Comparison of ENCODE assay signal across 15 cellular contexts in the genomic region with DNA sequence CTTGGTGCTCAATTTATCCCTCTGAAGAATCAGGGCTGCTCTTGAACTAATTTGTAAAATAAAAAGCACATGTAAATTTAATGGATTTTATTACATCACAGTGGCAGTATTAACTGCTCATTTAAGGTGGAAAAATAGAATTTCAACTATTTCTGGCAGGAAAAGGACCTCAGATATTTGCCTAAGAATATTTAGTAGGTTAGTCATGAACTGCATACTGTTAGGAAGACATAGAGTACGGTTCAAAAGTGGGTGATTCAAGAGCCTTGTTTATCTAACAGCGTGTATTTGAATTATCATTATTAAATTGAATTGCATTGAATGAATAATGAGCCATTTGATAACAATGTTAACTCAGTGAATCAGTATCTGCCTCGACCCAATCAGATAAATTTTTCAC.
"Had no signal": no experiment of that assay in that cellular context is flagged by ENCODE, and none has a peak within 500 bp of the region (broad histone marks: within the 10 kb centered on the region; RNA-seq: fewer than 3 reads in every experiment).

No MANE protein-coding gene starts in this region.

- H3K4me1 Mint-ChIP-seq: activated CD4-positive, alpha-beta memory T cell treated with anti-CD3 and anti-CD28 coated beads, Interleukin-2, amount 10 ng/mL, durations not matched to agents 7 days and 5 days; activated naive CD8-positive, alpha-beta T cell treated with anti-CD3 and anti-CD28 coated beads, Interleukin-2, amount 10 ng/mL, durations not matched to agents 7 days and 5 days; central memory CD8-positive, alpha-beta T cell; neural progenitor cell had no signal

- H3K4me2 ChIP-seq: neural progenitor cell had no signal

- H3K4me3 Mint-ChIP-seq: activated CD4-positive, alpha-beta memory T cell treated with anti-CD3 and anti-CD28 coated beads, Interleukin-2, amount 10 ng/mL, durations not matched to agents 7 days and 5 days; activated naive CD8-positive, alpha-beta T cell treated with anti-CD3 and anti-CD28 coated beads, Interleukin-2, amount 10 ng/mL, durations not matched to agents 7 days and 5 days; central memory CD8-positive, alpha-beta T cell; neural progenitor cell had no signal

- H3K27ac Mint-ChIP-seq: activated CD4-positive, alpha-beta memory T cell treated with anti-CD3 and anti-CD28 coated beads, Interleukin-2, amount 10 ng/mL, durations not matched to agents 7 days and 5 days; activated naive CD8-positive, alpha-beta T cell treated with anti-CD3 and anti-CD28 coated beads, Interleukin-2, amount 10 ng/mL, durations not matched to agents 7 days and 5 days; neural progenitor cell had no signal

- H3K27ac ChIP-seq: ascending aorta, neural progenitor cell, skin epidermis, thyroid gland, uterus had no signal

- H3K4me1 ChIP-seq: ascending aorta, neural progenitor cell, thyroid gland, uterus had no signal

- H2AFZ ChIP-seq: neural progenitor cell had no signal

- H3K36me3 Mint-ChIP-seq: activated naive CD8-positive, alpha-beta T cell treated with anti-CD3 and anti-CD28 coated beads, Interleukin-2, amount 10 ng/mL, durations not matched to agents 7 days and 5 days; neural progenitor cell had no signal

- H3K36me3 ChIP-seq: ascending aorta, neural progenitor cell, thyroid gland, uterus had no signal

- H3K27me3 ChIP-seq: ascending aorta, neural progenitor cell, thyroid gland, uterus had no signal

- H3K9me3 Mint-ChIP-seq: neural progenitor cell had no signal

- H3K9me3 ChIP-seq: ascending aorta, thyroid gland, uterus had no signal

- H3K27me3 Mint-ChIP-seq: activated CD4-positive, alpha-beta memory T cell treated with anti-CD3 and anti-CD28 coated beads, Interleukin-2, amount 10 ng/mL, durations not matched to agents 7 days and 5 days; activated naive CD8-positive, alpha-beta T cell treated with anti-CD3 and anti-CD28 coated beads, Interleukin-2, amount 10 ng/mL, durations not matched to agents 7 days and 5 days; central memory CD8-positive, alpha-beta T cell had no signal

- H3K4me3 ChIP-seq: ascending aorta, lung, neural progenitor cell, skin epidermis, thyroid gland, uterus had no signal

- DNase-seq: activated CD4-positive, alpha-beta memory T cell treated with anti-CD3 and anti-CD28 coated beads, Interleukin-2, amount 10 ng/mL, durations not matched to agents 7 days and 5 days; activated CD8-positive, alpha-beta memory T cell treated with anti-CD3 and anti-CD28 coated beads, Interleukin-2, amount 50 U/mL, for 48 hours; activated naive CD8-positive, alpha-beta T cell treated with anti-CD3 and anti-CD28 coated beads, Interleukin-2, amount 10 ng/mL, durations not matched to agents 7 days and 5 days; effector memory CD4-positive, alpha-beta T cell; left colon; midbrain; retina; T-helper 9 cell; thyroid gland; uterus had no signal

- ATAC-seq: left colon had no signal
